1 cellular context compared by ENCODE assay signal in genomic region chr5:68834486-68834885, GRCh38.
TF ChIP-seq lines count a peak whose summit lies in the region.

No MANE protein-coding gene starts in this region.

TF ChIP-seq in H1, 55 proteins besides CTCF, POLR2A, EP300 and RAD21:
- no peak for TF ChIP-seq TCF12 (IDR thresholded peaks at IDR 0.05; ENCODE audit: low read depth, low read length)
- no peak for TF ChIP-seq PHF8 (conservative IDR thresholded peaks at IDR 0.05; ENCODE audit: low read depth, low read length)
- no peak for TF ChIP-seq GABPA (IDR thresholded peaks at IDR 0.05; ENCODE audit: borderline replicate concordance, insufficient read depth, low read length)
- no peak for TF ChIP-seq SP1 (IDR thresholded peaks at IDR 0.05; ENCODE audit: low read depth, low read length)
- TF ChIP-seq SRF (IDR thresholded peaks at IDR 0.05; ENCODE audit: low read depth, low read length) = no peak
- TF ChIP-seq ZNF274 (IDR thresholded peaks at IDR 0.05; ENCODE audit: borderline replicate concordance, extremely low read depth, low read length) = no peak
